ENCODE assay signal across 12 cellular contexts in the genomic region with DNA sequence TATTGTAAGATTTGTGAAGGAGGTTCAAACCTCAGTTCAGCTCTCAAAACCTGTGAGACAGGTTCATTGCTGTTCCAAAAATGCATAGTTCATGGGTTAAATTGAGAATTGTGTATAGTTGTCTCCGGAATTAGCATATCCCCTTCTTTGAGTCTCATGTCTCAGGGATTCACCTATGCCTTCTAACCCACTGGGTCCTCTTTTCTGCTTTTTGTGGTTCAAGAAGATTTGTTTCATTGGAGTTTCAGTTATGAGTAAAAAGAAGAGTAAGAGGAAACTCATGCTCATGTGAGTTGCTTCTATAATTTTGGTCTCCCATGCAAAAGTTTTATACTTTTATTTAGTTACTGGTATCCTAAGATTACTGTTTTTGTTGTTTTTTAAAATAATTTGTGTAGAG.
DNase-seq lines count a peak whose midpoint lies in the region; ATAC-seq and TF ChIP-seq lines count a peak whose summit lies in the region.
"Had no signal": no experiment of that assay in that cellular context is flagged by ENCODE, and none has a peak within 500 bp of the region (broad histone marks: within the 10 kb centered on the region; RNA-seq: fewer than 3 reads in every experiment).

No MANE protein-coding gene starts in this region.

- H3K4me3 Mint-ChIP-seq in activated CD4-positive, alpha-beta T cell treated with anti-CD3 and anti-CD28 coated beads for 36 hours, result no peak overlapping the region

- TF ChIP-seq CTCF in tibial artery (IDR thresholded peaks at IDR 0.05), result no peak
- no peak for TF ChIP-seq CTCF in ascending aorta (IDR thresholded peaks at IDR 0.05)

- DNase-seq in tibial artery (no peak), COR-L47 (lab: John Stamatoyannopoulos, UW) (no peak), ascending aorta (ENCODE audit: low spot score in 2 of 2) (no peak)
- no peak for DNase-seq in activated CD4-positive, alpha-beta T cell treated with anti-CD3 and anti-CD28 coated beads for 36 hours
- DNase-seq: effector memory CD4-positive, alpha-beta T cell; left ventricle myocardium inferior; NCI-H446 treated with DMSO at 0.1 percent for 48 hours; Right ventricle myocardium superior had no signal

- CTCF ChIA-PET in activated CD4-positive, alpha-beta T cell treated with anti-CD3 and anti-CD28 coated beads for 36 hours (lab: Charles Lee), result interaction anchor here (1.0 kb wide), 1 partner anchor 13 kb away, joined by 3 read pairs; no protein-coding TSS in a partner anchor

- peaks cover 3% of the 10 kb centered on the region for H3K9me3 Mint-ChIP-seq in activated CD4-positive, alpha-beta T cell treated with anti-CD3 and anti-CD28 coated beads for 36 hours (ENCODE audit: low read depth)

- H3K4me1 ChIP-seq in ACC112 (ENCODE audit: control insufficient read depth, insufficient read depth, low read length, unreplicated experiment), result peaks cover 16% of the 10 kb centered on the region
- no peaks in the 10 kb centered on the region for H3K4me1 ChIP-seq in tibial artery
- H3K4me1 ChIP-seq in ascending aorta, result no peaks in the 10 kb centered on the region
- H3K4me1 ChIP-seq: left ventricle myocardium inferior had no signal

- H3K4me3 ChIP-seq in ACC112 (ENCODE audit: low read depth, low read length), result no peak overlapping the region
- no peak overlapping the region for H3K4me3 ChIP-seq in tibial artery
- H3K4me3 ChIP-seq in ascending aorta, result no peak overlapping the region
- H3K4me3 ChIP-seq: left ventricle myocardium inferior had no signal

- ATAC-seq in GM19395 (IDR thresholded peaks at IDR 0.05; ENCODE audit: unreplicated experiment), result peak; percentile 85
- ATAC-seq in HG02642 (IDR thresholded peaks at IDR 0.05; ENCODE audit: poor library complexity, unreplicated experiment), result peak; percentile 68
- ATAC-seq in HG03432 (IDR thresholded peaks at IDR 0.05; ENCODE audit: unreplicated experiment), result peak; percentile 83
- no peak for ATAC-seq in activated CD4-positive, alpha-beta T cell treated with anti-CD3 and anti-CD28 coated beads for 36 hours

- POLR2A ChIA-PET in activated CD4-positive, alpha-beta T cell treated with anti-CD3 and anti-CD28 coated beads for 36 hours (lab: Charles Lee), result no interaction called here

- no peak overlapping the region for H3K27ac Mint-ChIP-seq in activated CD4-positive, alpha-beta T cell treated with anti-CD3 and anti-CD28 coated beads for 36 hours

- H3K36me3 ChIP-seq in ACC112 (ENCODE audit: insufficient read depth, low read length), result no peaks in the 10 kb centered on the region
- H3K36me3 ChIP-seq in tibial artery, result no peaks in the 10 kb centered on the region
- H3K36me3 ChIP-seq in ascending aorta, result no peaks in the 10 kb centered on the region
- H3K36me3 ChIP-seq: left ventricle myocardium inferior had no signal

- peaks cover 21% of the 10 kb centered on the region for H3K4me1 Mint-ChIP-seq in activated CD4-positive, alpha-beta T cell treated with anti-CD3 and anti-CD28 coated beads for 36 hours

- no peaks in the 10 kb centered on the region for H3K27me3 Mint-ChIP-seq in activated CD4-positive, alpha-beta T cell treated with anti-CD3 and anti-CD28 coated beads for 36 hours

- peak overlapping the region; percentile 42 for H2AFZ ChIP-seq in ACC112 (ENCODE audit: low read length, unreplicated experiment)

- H3K27ac ChIP-seq in ACC112 (ENCODE audit: low read depth, low read length) (no peak overlapping the region; the same call in 1 of the 2 replicates), tibial artery (no peak overlapping the region), ascending aorta (no peak overlapping the region)
- H3K27ac ChIP-seq: left ventricle myocardium inferior had no signal

- intact Hi-C loops in tibial artery (cut with DNase I; ENCODE audit: low total_unique reads) (no loop called here), ascending aorta (cut with DNase I) (no loop called here)
- intact Hi-C loops in activated CD4-positive, alpha-beta T cell treated with anti-CD3 and anti-CD28 coated beads for 36 hours (cut with DNase I, micrococcal nuclease), result loop anchor here in 1 of 2 experiments (10.0 kb wide), 1 partner anchor 325 kb away; no protein-coding TSS in a partner anchor

- H3K36me3 Mint-ChIP-seq in activated CD4-positive, alpha-beta T cell treated with anti-CD3 and anti-CD28 coated beads for 36 hours (ENCODE audit: low read depth), result no peaks in the 10 kb centered on the region

- no peaks in the 10 kb centered on the region for H3K27me3 ChIP-seq in ACC112 (ENCODE audit: insufficient read depth, low read length)
- H3K27me3 ChIP-seq in tibial artery, result no peaks in the 10 kb centered on the region
- no peaks in the 10 kb centered on the region for H3K27me3 ChIP-seq in ascending aorta

- H3K9me3 ChIP-seq in tibial artery (no peaks in the 10 kb centered on the region), ascending aorta (no peaks in the 10 kb centered on the region)
- H3K9me3 ChIP-seq: left ventricle myocardium inferior had no signal

- H3K79me2 ChIP-seq in ACC112 (ENCODE audit: control insufficient read depth, insufficient read depth, low read length, unreplicated experiment), result no peaks in the 10 kb centered on the region
